In genomic region chr9:99647617-99648016, GRCh38 we compare ENCODE assay signal across 11 cellular contexts.
"Had no signal": no experiment of that assay in that cellular context is flagged by ENCODE, and none has a peak within 500 bp of the region (broad histone marks: within the 10 kb centered on the region; RNA-seq: fewer than 3 reads in every experiment).

No MANE protein-coding gene starts in this region.

- H3K27ac Mint-ChIP-seq: GM23338, H9, HFFc6 had no signal

- FAIRE-seq: H1, H54 had no signal

- H3K27ac ChIP-seq: GM23248 had no signal

- DNase-seq: GM23248, GOT3, H7, H9, HCEC 1CT, HFFc6 had no signal

- H3K4me1 Mint-ChIP-seq: GM23338, H9 had no signal

- H3K4me3 Mint-ChIP-seq: GM23338, H9, HFFc6 had no signal

- H3K9me3 Mint-ChIP-seq: GM23338, HFFc6 had no signal

- ATAC-seq: GM23338, HCT116 had no signal

- H3K4me3 ChIP-seq: GM23248, GM23338, HAP-1 had no signal

- H3K4me1 ChIP-seq: HAP-1 had no signal

- H3K36me3 ChIP-seq: HAP-1 had no signal

- H3K9me3 ChIP-seq: HAP-1 had no signal
